Comparison of ENCODE assay signal across 8 cellular contexts in the genomic region with DNA sequence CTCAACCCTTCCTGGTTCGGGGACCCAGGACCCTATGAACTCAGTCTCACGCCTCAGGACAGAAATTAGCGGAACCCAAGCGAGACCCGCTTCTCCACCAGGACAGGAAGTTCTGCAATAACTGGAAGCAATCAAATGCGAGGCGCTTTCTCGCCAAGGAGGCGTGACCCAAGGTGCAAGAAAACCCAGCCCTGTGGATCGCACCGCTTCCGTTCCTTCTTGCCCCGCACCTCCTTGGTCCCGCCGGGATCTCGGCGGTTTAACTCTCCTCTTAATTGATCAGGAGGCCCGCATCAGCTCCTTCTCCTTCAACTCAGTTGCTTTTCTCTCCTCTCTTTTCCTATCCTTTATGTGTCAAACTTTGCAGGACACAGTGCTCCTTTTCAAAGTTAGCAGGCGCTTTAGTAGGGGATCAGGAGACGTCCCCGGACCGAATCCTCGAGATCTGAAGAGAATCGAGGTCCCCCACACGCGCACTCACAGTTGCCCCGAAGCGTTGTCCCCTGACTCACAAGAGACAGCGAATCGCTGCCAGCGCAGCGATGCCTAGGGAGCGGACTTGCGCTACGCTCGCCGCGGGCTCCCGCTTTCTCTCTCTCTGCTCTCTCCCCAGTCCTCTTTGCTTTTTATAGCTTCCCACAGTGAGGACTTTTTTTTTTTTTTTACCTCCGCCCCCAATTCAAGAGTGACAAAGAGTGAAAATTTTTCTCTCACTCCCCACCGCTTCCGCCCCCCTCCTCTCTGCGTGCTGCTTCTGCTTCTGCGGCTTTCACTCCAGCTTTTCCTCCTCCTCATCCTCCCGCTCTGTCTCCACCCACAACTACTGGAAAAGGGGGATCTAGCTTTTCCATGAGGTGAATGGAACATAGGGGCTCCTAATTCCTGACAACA.
DNase-seq lines count a peak whose midpoint lies in the region; TF ChIP-seq lines count a peak whose summit lies in the region.

A gene with protein sequence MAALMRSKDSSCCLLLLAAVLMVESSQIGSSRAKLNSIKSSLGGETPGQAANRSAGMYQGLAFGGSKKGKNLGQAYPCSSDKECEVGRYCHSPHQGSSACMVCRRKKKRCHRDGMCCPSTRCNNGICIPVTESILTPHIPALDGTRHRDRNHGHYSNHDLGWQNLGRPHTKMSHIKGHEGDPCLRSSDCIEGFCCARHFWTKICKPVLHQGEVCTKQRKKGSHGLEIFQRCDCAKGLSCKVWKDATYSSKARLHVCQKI (minus strand): TSS at position 603 of the 891 bp plus-strand sequence. CDS start 722 bp downstream, outside the sequence.

- peaks cover 26% of the 10 kb centered on the region for H3K4me1 Mint-ChIP-seq in activated T-cell treated with anti-CD3 and anti-CD28 coated beads, Interleukin-2, amount 50 U/mL, for 24 hours (ENCODE audit: low read depth)
- peaks cover 38% of the 10 kb centered on the region for H3K4me1 Mint-ChIP-seq in nephron

- H3K9me3 Mint-ChIP-seq in activated T-cell treated with anti-CD3 and anti-CD28 coated beads, Interleukin-2, amount 50 U/mL, for 24 hours, result no peaks in the 10 kb centered on the region
- H3K9me3 Mint-ChIP-seq in nephron, result no peaks in the 10 kb centered on the region

- no peaks in the 10 kb centered on the region for H3K9me3 ChIP-seq in SK-N-MC (ENCODE audit: low read depth, low read length)
- H3K9me3 ChIP-seq in effector memory CD4-positive, alpha-beta T cell (ENCODE audit: control insufficient read depth, low read length), result no peaks in the 10 kb centered on the region

- TF ChIP-seq CTCF in epithelial cell of esophagus (IDR thresholded peaks at IDR 0.05; ENCODE audit: insufficient read depth, low read depth, low read length, missing control alignments) (no peak), nephron (IDR thresholded peaks at IDR 0.05; ENCODE audit: unreplicated experiment in 3 of 3) (no peak)

- peak within 1 kb of the TSS; percentile 70 for H3K4me3 Mint-ChIP-seq in activated T-cell treated with anti-CD3 and anti-CD28 coated beads, Interleukin-2, amount 50 U/mL, for 24 hours
- peak within 1 kb of the TSS; percentile 80 to 86 (median 85) for H3K4me3 Mint-ChIP-seq in nephron

- H3K9ac ChIP-seq in SK-N-MC (ENCODE audit: insufficient read length), result peak within 1 kb of the TSS; percentile 72

- peaks cover 2% of the 10 kb centered on the region for H3K36me3 Mint-ChIP-seq in activated T-cell treated with anti-CD3 and anti-CD28 coated beads, Interleukin-2, amount 50 U/mL, for 24 hours (ENCODE audit: low read depth)
- H3K36me3 Mint-ChIP-seq in nephron (ENCODE audit: low read depth), result no peaks in the 10 kb centered on the region

- peaks cover 3% of the 10 kb centered on the region for H3K27me3 ChIP-seq in effector memory CD4-positive, alpha-beta T cell (replicated peaks; ENCODE audit: control insufficient read depth, insufficient read depth, low read length, poor library complexity, severe bottlenecking)

- H3K27ac ChIP-seq in SK-N-MC, result no peak within 1 kb of the TSS
- no peak within 1 kb of the TSS for H3K27ac ChIP-seq in effector memory CD4-positive, alpha-beta T cell (ENCODE audit: insufficient read depth, low read length, poor library complexity, severe bottlenecking)

- peak within 1 kb of the TSS; percentile 33 for H3K27ac Mint-ChIP-seq in activated T-cell treated with anti-CD3 and anti-CD28 coated beads, Interleukin-2, amount 50 U/mL, for 24 hours
- H3K27ac Mint-ChIP-seq in nephron, result no peak within 1 kb of the TSS

- H3K4me3 ChIP-seq in SK-N-MC (peak within 1 kb of the TSS; percentile 92), epithelial cell of esophagus (ENCODE audit: low read length) (peak within 1 kb of the TSS; percentile 39)
- H3K4me3 ChIP-seq in effector memory CD4-positive, alpha-beta T cell (ENCODE audit: insufficient read depth, low read depth, low read length, poor library complexity, severe bottlenecking), result no peak within 1 kb of the TSS

- H3K27me3 Mint-ChIP-seq in activated T-cell treated with anti-CD3 and anti-CD28 coated beads, Interleukin-2, amount 50 U/mL, for 24 hours, result peaks cover 65% of the 10 kb centered on the region
- H3K27me3 Mint-ChIP-seq in nephron (ENCODE audit: low read depth), result peaks cover 84% of the 10 kb centered on the region

- peak; percentile 31 for DNase-seq in activated T-cell treated with anti-CD3 and anti-CD28 coated beads, Interleukin-2, amount 50 U/mL, for 24 hours
- DNase-seq in activated T-cell treated with anti-CD3 and anti-CD28 coated beads, Interleukin-2, amount 50 U/mL, for 1 hour, result no peak
- DNase-seq in SK-N-MC (ENCODE audit: low read depth, low spot score) (no peak), epithelial cell of esophagus (ENCODE audit: low read depth) (peak; percentile 37), NCI-H1092 (lab: John Stamatoyannopoulos, UW) (no peak), NCI-H1694 treated with DMSO at 0.1 percent for 48 hours (lab: John Stamatoyannopoulos, UW) (no peak)
- no peak for DNase-seq in effector memory CD4-positive, alpha-beta T cell

- H3K36me3 ChIP-seq in SK-N-MC (ENCODE audit: insufficient read depth, low read length), result no peaks in the 10 kb centered on the region
- no peaks in the 10 kb centered on the region for H3K36me3 ChIP-seq in effector memory CD4-positive, alpha-beta T cell (ENCODE audit: control insufficient read depth, insufficient read depth, low read length)

- H3K4me1 ChIP-seq in effector memory CD4-positive, alpha-beta T cell (ENCODE audit: control insufficient read depth, insufficient read depth, low read length, poor library complexity, severe bottlenecking), result peaks cover 4% of the 10 kb centered on the region

Comparison
In these comparisons a context has a peak if more than half of its experiments do, and no peak if none do; other contexts are left out.
1. DNase-seq: peak in activated T-cell treated with anti-CD3 and anti-CD28 coated beads, Interleukin-2, amount 50 U/mL, for 24 hours (single experiment) and epithelial cell of esophagus (single experiment); none in activated T-cell treated with anti-CD3 and anti-CD28 coated beads, Interleukin-2, amount 50 U/mL, for 1 hour (single experiment), SK-N-MC (single experiment), NCI-H1092 (single experiment), effector memory CD4-positive, alpha-beta T cell (0 of 3) and NCI-H1694 treated with DMSO at 0.1 percent for 48 hours (single experiment).